Comparison of ENCODE assay signal across 21 cellular contexts in the genomic region with DNA sequence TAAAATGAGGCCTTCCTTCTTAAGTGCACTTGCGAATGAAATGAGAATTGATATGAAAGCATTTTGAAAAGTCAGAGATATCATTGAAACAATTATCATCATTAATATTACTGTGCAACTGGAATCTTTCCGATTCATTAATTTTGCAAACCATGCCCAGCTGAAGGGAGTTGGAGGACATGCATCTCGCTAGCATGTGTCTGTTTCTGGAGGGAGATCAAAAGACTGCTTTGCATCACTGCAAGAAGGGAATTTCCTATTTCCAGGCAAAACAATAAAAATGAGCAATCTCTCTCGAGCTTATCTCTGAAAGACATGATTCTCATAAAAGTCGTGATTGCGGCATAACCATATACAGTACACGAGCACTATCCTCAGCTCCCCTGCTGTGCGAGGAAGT.
DNase-seq lines count a peak whose midpoint lies in the region; ATAC-seq and TF ChIP-seq lines count a peak whose summit lies in the region.
"Had no signal": no experiment of that assay in that cellular context is flagged by ENCODE, and none has a peak within 500 bp of the region (broad histone marks: within the 10 kb centered on the region; RNA-seq: fewer than 3 reads in every experiment).

No MANE protein-coding gene starts in this region.

- H3K36me3 Mint-ChIP-seq in endodermal cell (ENCODE audit: low read depth), result no peaks in the 10 kb centered on the region
- H3K36me3 Mint-ChIP-seq: CD14-positive monocyte; CD8-positive, alpha-beta memory T cell had no signal

- H3K4me1 ChIP-seq in endodermal cell (ENCODE audit: control insufficient read depth, insufficient read depth, low read length), result no peaks in the 10 kb centered on the region
- peaks cover 0 to 15% of the 10 kb centered on the region in 2 donors for H3K4me1 ChIP-seq in uterus
- H3K4me1 ChIP-seq: A549, BE2C had no signal

- H3K4me1 Mint-ChIP-seq in endodermal cell, result no peaks in the 10 kb centered on the region
- H3K4me1 Mint-ChIP-seq: CD14-positive monocyte; CD8-positive, alpha-beta memory T cell had no signal

- WGBS in endodermal cell (ENCODE audit: insufficient coverage in 1 of 2, insufficient read length in 1 of 2), 2 experiments, result 85 to 89% methylated on average over 5 to 8 of the region's 8 CpGs

- H3K27me3 ChIP-seq in endodermal cell (ENCODE audit: control insufficient read depth, insufficient read depth, low read length, poor library complexity, severe bottlenecking) (no peaks in the 10 kb centered on the region), uterus (no peaks in the 10 kb centered on the region)
- H3K27me3 ChIP-seq: BLaER1 treated with 17β-estradiol and CSF1 and Interleukin-3, amounts not matched to agents 10 nM and 100 nM had no signal

- H3K9me3 ChIP-seq in endodermal cell (ENCODE audit: control insufficient read depth, low read length), result peaks cover 95% of the 10 kb centered on the region
- no peaks in the 10 kb centered on the region for H3K9me3 ChIP-seq in uterus
- H3K9me3 ChIP-seq: A549; BE2C; BLaER1 treated with 17β-estradiol and CSF1 and Interleukin-3, amounts not matched to agents 10 nM and 100 nM had no signal

- DNase-seq in G401 (ENCODE audit: low spot score) (peak; percentile 91), cerebellar cortex (ENCODE audit: low spot score) (peak; percentile 90), endodermal cell (no peak), uterus (no peak), T-helper 9 cell (no peak), GM19240 (ENCODE audit: insufficient read length, low spot score) (no peak)
- DNase-seq: 8988T; ACHN; AML-193; BE2C; CD4-positive, alpha-beta T cell; CD8-positive, alpha-beta memory T cell; DMS 273 treated with DMSO at 0.1 percent for 48 hours; DMS79; GM23248; H7; HCEC 1CT had no signal

- intact Hi-C loops in uterus (cut with DNase I; ENCODE audit: low total_unique reads), result loop anchor here (10.0 kb wide), 1 partner anchor 120 kb away; no protein-coding TSS in a partner anchor

- no peaks in the 10 kb centered on the region for H3K27me3 Mint-ChIP-seq in endodermal cell (ENCODE audit: insufficient read depth)
- H3K27me3 Mint-ChIP-seq: CD4-positive, alpha-beta T cell had no signal

- no peak for TF ChIP-seq POLR2A in uterus (IDR thresholded peaks at IDR 0.05)

- H3K9me3 Mint-ChIP-seq in endodermal cell, result peaks cover 11% of the 10 kb centered on the region

- H3K4me3 ChIP-seq in endodermal cell (ENCODE audit: low read length) (peak overlapping the region; percentile 5), uterus (no peak overlapping the region)
- H3K4me3 ChIP-seq: A549; BLaER1 treated with 17β-estradiol and CSF1 and Interleukin-3, amounts not matched to agents 10 nM and 100 nM; GM23248 had no signal

- H3K9ac ChIP-seq in endodermal cell (ENCODE audit: extremely low read depth, low read length, poor library complexity, severe bottlenecking), result no peak overlapping the region
- H3K9ac ChIP-seq: BLaER1 treated with 17β-estradiol and CSF1 and Interleukin-3, amounts not matched to agents 10 nM and 100 nM; GM23248 had no signal

- in situ Hi-C loops in G401 (cut with HindIII; ENCODE audit: low sequenced_read_pairs), result no loop called here

- TF ChIP-seq CTCF in endodermal cell (conservative IDR thresholded peaks at IDR 0.05), result no peak
- no peak for TF ChIP-seq CTCF in uterus (IDR thresholded peaks at IDR 0.05)

- H3K27ac Mint-ChIP-seq in endodermal cell, result no peak overlapping the region
- H3K27ac Mint-ChIP-seq: CD14-positive monocyte; CD4-positive, alpha-beta T cell; CD8-positive, alpha-beta memory T cell had no signal

- ATAC-seq in HG02571 (IDR thresholded peaks at IDR 0.05; ENCODE audit: unreplicated experiment), result no peak
- ATAC-seq: A549 had no signal

- H3K27ac ChIP-seq in endodermal cell (ENCODE audit: low read depth, low read length), result no peak overlapping the region
- peak overlapping the region; percentile 84 to 88 for H3K27ac ChIP-seq in uterus
- H3K27ac ChIP-seq: A549; BLaER1 treated with 17β-estradiol and CSF1 and Interleukin-3, amounts not matched to agents 10 nM and 100 nM; GM23248 had no signal

- no peak overlapping the region for H3K4me3 Mint-ChIP-seq in endodermal cell
- H3K4me3 Mint-ChIP-seq: CD14-positive monocyte; CD4-positive, alpha-beta T cell; CD8-positive, alpha-beta memory T cell had no signal

- H3K36me3 ChIP-seq in endodermal cell (ENCODE audit: control insufficient read depth, insufficient read depth, low read length) (no peaks in the 10 kb centered on the region), uterus (no peaks in the 10 kb centered on the region)
- H3K36me3 ChIP-seq: BE2C; BLaER1 treated with 17β-estradiol and CSF1 and Interleukin-3, amounts not matched to agents 10 nM and 100 nM had no signal

Comparison
In these comparisons a context has a peak if more than half of its experiments do, and no peak if none do; other contexts are left out.
1. DNase-seq: peak in G401 (single experiment) and cerebellar cortex (single experiment); none in endodermal cell (single experiment), uterus (0 of 2), T-helper 9 cell (single experiment) and GM19240 (single experiment).